In the genomic region with DNA sequence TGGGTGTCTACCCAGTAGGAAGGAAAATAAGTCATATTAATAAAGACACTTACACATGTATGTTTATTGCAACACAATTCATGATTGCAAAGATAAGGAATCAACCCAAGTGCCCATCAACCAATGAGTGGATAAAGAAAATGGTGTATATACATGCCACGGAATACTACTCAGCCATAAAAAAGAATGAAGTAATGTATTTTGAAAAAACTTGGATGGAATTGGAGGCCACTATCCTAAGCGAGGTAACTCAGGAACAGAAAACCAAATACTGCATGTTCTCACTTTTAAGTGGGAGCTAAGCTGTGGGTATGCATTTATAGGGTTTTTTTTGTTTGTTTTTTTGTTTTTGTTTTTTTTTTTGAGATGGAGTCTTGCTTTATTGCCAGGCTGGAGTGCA, we compare ENCODE assay signal across 30 cellular contexts. TPM values are rescaled to one million over a fixed set of nuclear protein-coding genes. Genes with fewer than 3 reads are reported as not detected.
"Had no signal": no experiment of that assay in that cellular context is flagged by ENCODE, and none has a peak within 500 bp of the region (broad histone marks: within the 10 kb centered on the region; RNA-seq: fewer than 3 reads in every experiment).

No MANE protein-coding gene starts in this region.

- H3K4me3 ChIP-seq: psoas muscle, right lobe of liver, sigmoid colon, stomach, thoracic aorta, thyroid gland, tibial nerve, upper lobe of left lung, vagina had no signal

- H3K9me3 ChIP-seq: neutrophil, psoas muscle, right lobe of liver, sigmoid colon, stomach, thoracic aorta, thyroid gland, tibial nerve, upper lobe of left lung, vagina had no signal

- DNase-seq: naive thymus-derived CD8-positive, alpha-beta T cell; nephron progenitor cell; nucleus accumbens; posterior cingulate gyrus; psoas muscle; right cardiac atrium; right lobe of liver; sigmoid colon; small intestine; stimulated activated CD4-positive, alpha-beta T cell treated with anti-CD3 and anti-CD28 coated beads, Interleukin-15, amount 100 ng/mL, for 24 hours; stimulated activated CD4-positive, alpha-beta T cell treated with anti-CD3 and anti-CD28 coated beads, Interleukin-2, amount 100 ng/mL, for 24 hours; stimulated activated CD4-positive, alpha-beta T cell treated with anti-CD3 and anti-CD28 coated beads, Interleukin-2, amount 100 ng/mL, for 48 hours; stimulated activated CD4-positive, alpha-beta T cell treated with anti-CD3 and anti-CD28 coated beads, Interleukin-4, amount 100 ng/mL, for 24 hours; stimulated activated naive B cell treated with anti-CD40 and anti-IgM and Interleukin-4, amounts not matched to agents 10 μg/mL and 1 μg/mL and 100 μg/mL, for 72 hours; stimulated activated naive CD4-positive, alpha-beta T cell treated with Interleukin-2 at 50 U/mL for 16 hours; stomach; thyroid gland; trophoblast cell; upper lobe of left lung had no signal

- H3K36me3 Mint-ChIP-seq: naive thymus-derived CD8-positive, alpha-beta T cell; natural killer cell treated with Interleukin-12 subunit alpha and Interleukin-12 subunit beta and Interleukin-15 and Interleukin-18, amount 100 ng/mL, for 72 hours had no signal

- H3K4me3 Mint-ChIP-seq: natural killer cell treated with Interleukin-12 subunit alpha and Interleukin-12 subunit beta and Interleukin-15 and Interleukin-18, amount 100 ng/mL, for 72 hours; nephron progenitor cell; neural crest cell; stimulated activated effector memory CD8-positive, alpha-beta T cell treated with anti-CD3 and anti-CD28 coated beads, Interleukin-12 subunit alpha, Interleukin-12 subunit beta, amount 100 ng/mL, for 72 hours; stimulated activated naive B cell treated with anti-CD40 and anti-IgM and Interleukin-4, amounts not matched to agents 10 μg/mL and 1 μg/mL and 100 μg/mL, for 72 hours; stimulated activated naive CD8-positive, alpha-beta T cell treated with anti-CD3 and anti-CD28 coated beads, Interleukin-15, Interleukin-2, amounts not matched to agents 100 ng/mL and 50 ng/mL, for 24 hours had no signal

- H3K4me1 ChIP-seq: parathyroid adenoma, psoas muscle, right lobe of liver, sigmoid colon, thyroid gland, tibial nerve, upper lobe of left lung, vagina had no signal

- H3K27me3 ChIP-seq: neutrophil, right lobe of liver, sigmoid colon, stomach, thyroid gland, tibial nerve, upper lobe of left lung, vagina had no signal

- H3K9me3 Mint-ChIP-seq: naive thymus-derived CD8-positive, alpha-beta T cell; natural killer cell treated with Interleukin-12 subunit alpha and Interleukin-12 subunit beta and Interleukin-15 and Interleukin-18, amount 100 ng/mL, for 72 hours; nephron progenitor cell; neural crest cell; stimulated activated effector memory CD8-positive, alpha-beta T cell treated with anti-CD3 and anti-CD28 coated beads, Interleukin-12 subunit alpha, Interleukin-12 subunit beta, amount 100 ng/mL, for 72 hours; stimulated activated naive CD8-positive, alpha-beta T cell treated with anti-CD3 and anti-CD28 coated beads, Interleukin-15, Interleukin-2, amounts not matched to agents 100 ng/mL and 50 ng/mL, for 24 hours had no signal

- H3K27ac Mint-ChIP-seq: natural killer cell treated with Interleukin-12 subunit alpha and Interleukin-12 subunit beta and Interleukin-15 and Interleukin-18, amount 100 ng/mL, for 72 hours; nephron progenitor cell; progenitor cell of endocrine pancreas; stimulated activated effector memory CD8-positive, alpha-beta T cell treated with anti-CD3 and anti-CD28 coated beads, Interleukin-12 subunit alpha, Interleukin-12 subunit beta, amount 100 ng/mL, for 72 hours had no signal

- H3K4me1 Mint-ChIP-seq: nephron progenitor cell, neural crest cell had no signal

- ATAC-seq: naive thymus-derived CD8-positive, alpha-beta T cell; natural killer cell treated with Interleukin-12 subunit alpha and Interleukin-12 subunit beta and Interleukin-15 and Interleukin-18, amount 100 ng/mL, for 72 hours; psoas muscle; right cardiac atrium; right lobe of liver; stimulated activated effector memory CD8-positive, alpha-beta T cell treated with anti-CD3 and anti-CD28 coated beads, Interleukin-12 subunit alpha, Interleukin-12 subunit beta, amount 100 ng/mL, for 72 hours; stimulated activated naive B cell treated with anti-CD40 and anti-IgM and Interleukin-4, amounts not matched to agents 10 μg/mL and 1 μg/mL and 100 μg/mL, for 72 hours had no signal

- FAIRE-seq: small intestine, urothelium cell line had no signal

- H3K36me3 ChIP-seq: neutrophil, right lobe of liver, sigmoid colon, stomach, thoracic aorta, thyroid gland, tibial nerve, upper lobe of left lung, vagina had no signal

- H3K27me3 Mint-ChIP-seq: naive thymus-derived CD8-positive, alpha-beta T cell; natural killer cell treated with Interleukin-12 subunit alpha and Interleukin-12 subunit beta and Interleukin-15 and Interleukin-18, amount 100 ng/mL, for 72 hours; progenitor cell of endocrine pancreas; stimulated activated naive B cell treated with anti-CD40 and anti-IgM and Interleukin-4, amounts not matched to agents 10 μg/mL and 1 μg/mL and 100 μg/mL, for 72 hours; stimulated activated naive CD8-positive, alpha-beta T cell treated with anti-CD3 and anti-CD28 coated beads, Interleukin-15, Interleukin-2, amounts not matched to agents 100 ng/mL and 50 ng/mL, for 24 hours had no signal

- H3K27ac ChIP-seq: neutrophil, parathyroid adenoma, psoas muscle, right lobe of liver, sigmoid colon, stomach, thoracic aorta, thyroid gland, tibial nerve, upper lobe of left lung, vagina had no signal

RNA-seq across cellular contexts. Expression of a gene that starts 49.1 kb away (rescaled TPM):
- total RNA-seq: natural killer cell treated with Interleukin-12 subunit alpha and Interleukin-12 subunit beta and Interleukin-15 and Interleukin-18, amount 100 ng/mL, for 72 hours had no signal
- polyA plus RNA-seq: naive thymus-derived CD8-positive, alpha-beta T cell had no signal
